Comparison of ENCODE assay signal across 8 cellular contexts in the genomic region with DNA sequence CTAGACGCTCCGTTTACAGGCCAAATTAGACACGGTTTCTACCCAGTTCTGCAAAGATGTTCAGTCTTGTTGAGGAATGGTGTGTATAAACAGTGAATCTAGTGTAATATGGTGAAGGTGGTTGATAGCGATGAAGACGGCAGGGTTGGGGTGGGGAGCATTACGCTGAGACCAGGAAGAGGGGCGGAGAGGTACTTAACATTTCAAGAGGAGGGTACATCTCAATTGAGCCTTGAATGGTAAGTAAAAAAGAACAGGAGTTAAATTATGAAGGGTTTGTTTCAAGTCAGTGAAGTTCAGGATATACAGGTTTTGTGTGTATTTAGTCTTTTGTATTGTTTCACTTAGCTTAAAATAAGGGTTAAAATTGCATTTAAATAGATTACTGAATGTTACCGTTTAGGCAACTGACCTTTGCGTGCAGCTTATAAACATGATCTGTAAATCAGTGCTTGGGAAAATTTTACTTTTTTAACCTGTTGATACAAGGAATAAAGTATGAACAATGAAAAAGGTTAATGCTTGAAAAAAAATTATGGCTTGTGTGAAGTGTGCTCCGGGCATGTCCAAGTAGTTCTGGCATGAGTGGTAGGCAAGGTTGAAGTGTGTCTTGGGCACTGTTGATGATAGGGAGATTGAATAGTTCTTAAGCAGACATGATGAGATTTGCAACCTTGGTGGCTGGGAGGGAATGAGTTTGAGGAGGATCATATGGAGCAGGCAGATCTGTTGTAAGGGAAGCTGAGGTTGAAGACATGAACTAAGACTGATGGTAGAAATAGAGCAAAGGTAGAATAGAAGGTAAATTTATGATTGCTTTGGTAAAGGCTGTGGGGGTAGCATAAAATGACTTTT. TPM values are rescaled to one million over a fixed set of nuclear protein-coding genes. Genes with fewer than 3 reads are reported as not detected.
DNase-seq lines count a peak whose midpoint lies in the region; ATAC-seq and TF ChIP-seq lines count a peak whose summit lies in the region.

No MANE protein-coding gene starts in this region.

- H3K79me1 ChIP-seq in IMR-90 (ENCODE audit: low read depth in 1 of 2, low read length in 2 of 2) = peaks cover 29 to 58% of the 10 kb centered on the region in 2 experiments

- CTCF ChIA-PET in BJ (lab: Yijun Ruan, JAX) (interaction anchor here (0.9 to 1.4 kb wide), 2 partner anchors 21 to 255 kb away, joined by 3 read pairs; no protein-coding TSS in a partner anchor), IMR-90 (lab: Yijun Ruan, JAX) (interaction anchor here (1.1 kb wide), 1 partner anchor 10 kb away, joined by 3 read pairs; no protein-coding TSS in a partner anchor)

- intact Hi-C loops in IMR-90 (cut with micrococcal nuclease) (no loop called here), mucosa of descending colon (cut with DNase I, micrococcal nuclease) (no loop called here)

- in situ Hi-C loops in IMR-90 (cut with MboI; ENCODE audit: low sequenced_read_pairs) (no loop called here), brain microvascular endothelial cell (cut with HindIII; ENCODE audit: low pct_ligation_motif_present, low sequenced_read_pairs) (no loop called here)

- H3K4me3 ChIP-seq in BJ (ENCODE audit: low read depth, low read length) = peak overlapping the region; percentile 92
- peak overlapping the region; percentile 80 for H3K4me3 ChIP-seq in IMR-90 (ENCODE audit: insufficient read depth, low read depth, low read length)
- peak overlapping the region; percentile 91 for H3K4me3 ChIP-seq in brain microvascular endothelial cell (ENCODE audit: low read depth, low read length)
- peak overlapping the region; percentile 82 for H3K4me3 ChIP-seq in mucosa of descending colon

- no peaks in the 10 kb centered on the region; the same call in 1 of the 2 replicates for H4K20me1 ChIP-seq in IMR-90 (ENCODE audit: insufficient read depth, low read length)

- H3K27me3 ChIP-seq in BJ (ENCODE audit: control insufficient read depth, insufficient read depth, low read length) = no peaks in the 10 kb centered on the region
- no peaks in the 10 kb centered on the region for H3K27me3 ChIP-seq in IMR-90 (ENCODE audit: control insufficient read depth, insufficient read depth, low read length)
- no peaks in the 10 kb centered on the region for H3K27me3 ChIP-seq in brain microvascular endothelial cell (replicated peaks)

- no peak overlapping the region for H2BK15ac ChIP-seq in IMR-90 (ENCODE audit: low read depth, low read length)

- H3K9me3 ChIP-seq in IMR-90 (ENCODE audit: control insufficient read depth, insufficient read depth, low read length) (no peaks in the 10 kb centered on the region), mucosa of descending colon (no peaks in the 10 kb centered on the region)

- H3K4me1 Mint-ChIP-seq in activated T-cell treated with anti-CD3 and anti-CD28 coated beads, Interleukin-2, amount 50 U/mL, for 24 hours (ENCODE audit: low read depth) = peaks cover 29% of the 10 kb centered on the region

- H3K9me3 Mint-ChIP-seq in activated T-cell treated with anti-CD3 and anti-CD28 coated beads, Interleukin-2, amount 50 U/mL, for 24 hours = no peaks in the 10 kb centered on the region

- no peak overlapping the region for H2BK20ac ChIP-seq in IMR-90 (ENCODE audit: low read depth, low read length)

- dilution Hi-C loops in IMR-90 (cut with HindIII; ENCODE audit: low sequenced_read_pairs, unreplicated experiment) = no loop called here

- H3K56ac ChIP-seq in IMR-90 (ENCODE audit: extremely low read depth, insufficient read depth, low read length) = peak overlapping the region; percentile 90

- no peak overlapping the region for H3K18ac ChIP-seq in IMR-90 (ENCODE audit: low read depth, low read length)

- H3K27ac Mint-ChIP-seq in activated T-cell treated with anti-CD3 and anti-CD28 coated beads, Interleukin-2, amount 50 U/mL, for 24 hours = no peak overlapping the region

- 6% methylated on average over 8 of the region's 10 CpGs; no CpG with 5 or more reads in 1 of the 2 experiments for WGBS in IMR-90 (ENCODE audit: extremely low coverage in 2 of 2, insufficient read length in 1 of 2), 2 experiments

- H2BK120ac ChIP-seq in IMR-90 (ENCODE audit: low read depth, low read length) = no peak overlapping the region

- H3K27ac ChIP-seq in IMR-90 (ENCODE audit: insufficient read depth, low read length) (peak overlapping the region; percentile 83; the same call in 1 of the 2 replicates), brain microvascular endothelial cell (peak overlapping the region; percentile 58)

- H3K4me1 ChIP-seq in IMR-90 (ENCODE audit: control insufficient read depth, insufficient read depth, low read length) (peaks cover 13% of the 10 kb centered on the region), mucosa of descending colon (ENCODE audit: low read depth) (peaks cover 24% of the 10 kb centered on the region)

- TF ChIP-seq CTCF in BJ (IDR thresholded peaks at IDR 0.05; ENCODE audit: insufficient read depth, low read depth, low read length) = no peak
- TF ChIP-seq CTCF in IMR-90 (conservative IDR thresholded peaks at IDR 0.05; ENCODE audit: low read depth, low read length) = no peak
- no peak for TF ChIP-seq CTCF in brain microvascular endothelial cell (IDR thresholded peaks at IDR 0.05; ENCODE audit: low read depth, low read length, missing control alignments)
- no peak for TF ChIP-seq CTCF in mucosa of descending colon (IDR thresholded peaks at IDR 0.05)

- POLR2A ChIA-PET in BJ (lab: Charles Lee) = interaction anchor here (0.9 kb wide), 1 partner anchor 158 kb away, joined by 3 read pairs; no protein-coding TSS in a partner anchor
- POLR2A ChIA-PET in IMR-90 (lab: Charles Lee; ENCODE audit: unreplicated experiment) = interaction anchor here (0.6 kb wide), 1 partner anchor 736 kb away, joined by 3 read pairs; the partner anchor contains the start of gene BICRAL

- no peak for DNase-seq in BJ (ENCODE audit: low read depth)
- peak; percentile 16 for DNase-seq in IMR-90
- DNase-seq in brain microvascular endothelial cell = no peak
- DNase-seq in mucosa of descending colon = no peak
- DNase-seq in hypothalamus (lab: John Stamatoyannopoulos, UW) = no peak
- DNase-seq in effector CD4-positive, alpha-beta T cell = no peak
- no peak for DNase-seq in activated T-cell treated with anti-CD3 and anti-CD28 coated beads, Interleukin-2, amount 50 U/mL, for 24 hours

- ATAC-seq in IMR-90 (ENCODE audit: low read depth) = peak; percentile 3; the same call in 1 of the 2 replicates
- ATAC-seq in mucosa of descending colon = peak; percentile 9
- ATAC-seq in HG02981 (IDR thresholded peaks at IDR 0.05; ENCODE audit: unreplicated experiment) = no peak

- H3K27me3 Mint-ChIP-seq in activated T-cell treated with anti-CD3 and anti-CD28 coated beads, Interleukin-2, amount 50 U/mL, for 24 hours = no peaks in the 10 kb centered on the region

- peaks cover 31% of the 10 kb centered on the region for H3K36me3 ChIP-seq in BJ (ENCODE audit: control insufficient read depth, insufficient read depth, low read length)
- H3K36me3 ChIP-seq in IMR-90 (ENCODE audit: control insufficient read depth, insufficient read depth, low read length) = peaks cover 51% of the 10 kb centered on the region
- peaks cover 60% of the 10 kb centered on the region for H3K36me3 ChIP-seq in brain microvascular endothelial cell (replicated peaks)
- no peaks in the 10 kb centered on the region for H3K36me3 ChIP-seq in mucosa of descending colon (ENCODE audit: low read depth)

- peaks cover 12% of the 10 kb centered on the region; the same call in 1 of the 2 replicates for H3K9me1 ChIP-seq in IMR-90 (ENCODE audit: insufficient read depth, low read length)

- peak overlapping the region; percentile 43 for H4K91ac ChIP-seq in IMR-90 (ENCODE audit: insufficient read depth, low read depth, low read length)

- peak overlapping the region; percentile 77 for H3K4me2 ChIP-seq in IMR-90 (ENCODE audit: low read depth, low read length)

- peak overlapping the region; percentile 81 to 100 for H4K8ac ChIP-seq in IMR-90 (ENCODE audit: low read depth in 2 of 2, low read length in 2 of 2)

- H2BK5ac ChIP-seq in IMR-90 (ENCODE audit: low read depth, low read length, poor library complexity, severe bottlenecking) = peak overlapping the region; percentile 67

- H3K4ac ChIP-seq in IMR-90 (ENCODE audit: low read depth, low read length) = peak overlapping the region; percentile 99

- no peak for TF ChIP-seq RAD21 in IMR-90 (IDR thresholded peaks at IDR 0.05; ENCODE audit: low read length)

- H3K36me3 Mint-ChIP-seq in activated T-cell treated with anti-CD3 and anti-CD28 coated beads, Interleukin-2, amount 50 U/mL, for 24 hours (ENCODE audit: low read depth) = peaks cover 29% of the 10 kb centered on the region

- peak overlapping the region; percentile 94 for H2AK5ac ChIP-seq in IMR-90 (ENCODE audit: low read depth, low read length)

- peak overlapping the region; percentile 98 for H2AFZ ChIP-seq in IMR-90 (replicated peaks; ENCODE audit: low read length, poor library complexity)

- peak overlapping the region; percentile 100 for H3K14ac ChIP-seq in IMR-90 (replicated peaks; ENCODE audit: low read depth, low read length)

- H3K4me3 Mint-ChIP-seq in activated T-cell treated with anti-CD3 and anti-CD28 coated beads, Interleukin-2, amount 50 U/mL, for 24 hours = no peak overlapping the region

- peak overlapping the region; percentile 99 for H2AK9ac ChIP-seq in IMR-90 (replicated peaks; ENCODE audit: low read depth, low read length, poor library complexity)

- TSS peak; percentile 39 for BruUV-seq in IMR-90 (replicated peaks; lab: Mats Ljungman, UMichigan)

- H4K5ac ChIP-seq in IMR-90 (ENCODE audit: low read depth, low read length) = peak overlapping the region; percentile 85

- H3K9ac ChIP-seq in IMR-90 (ENCODE audit: low read depth, low read length) = peak overlapping the region; percentile 96

- peak overlapping the region; percentile 100 for H3K23ac ChIP-seq in IMR-90 (ENCODE audit: low read depth, low read length)

- no peak for TF ChIP-seq POLR2A in IMR-90 (IDR thresholded peaks at IDR 0.05; ENCODE audit: low read depth, low read length)

RNA-seq across cellular contexts. Expression of gene POLR1C, which starts 0.8 kb away (rescaled TPM):
- polyA plus RNA-seq in BJ (2011; rRNA removed) (37.5 and 41.5 TPM in 2 replicates), IMR-90 (2012; rRNA removed) (46.1 and 48.4 TPM in 2 replicates)
- polyA minus RNA-seq in BJ (2011; rRNA and poly(A)+ RNA removed) = 12.6 and 25.1 TPM in 2 replicates
- total RNA-seq in IMR-90 (2012; rRNA removed) (69.4 and 72.6 TPM in 2 replicates), mucosa of descending colon (10 to 100 TPM; 27.5 to 29.8 (median 27.9) TPM)
- polyA plus RNA-seq in IMR-90 (2012; cell fraction: cytosol; rRNA removed) = 15.8 and 35.9 TPM in 2 replicates
- 38.4 and 105 TPM in 2 replicates for polyA plus RNA-seq in IMR-90 (2012; cell fraction: nucleus; rRNA removed; ENCODE audit: low replicate concordance)

RNA-seq across cellular contexts. Expression of gene YIPF3, which starts 1.0 kb away (rescaled TPM):
- 291 and 355 TPM in 2 replicates for polyA plus RNA-seq in BJ (2011; rRNA removed)
- 242 and 409 TPM in 2 replicates for polyA minus RNA-seq in BJ (2011; rRNA and poly(A)+ RNA removed)
- total RNA-seq in IMR-90 (2012; rRNA removed) = 114 and 120 TPM in 2 replicates
- polyA plus RNA-seq in IMR-90 (2012; rRNA removed) = 193 and 207 TPM in 2 replicates
- 112 and 320 TPM in 2 replicates for polyA plus RNA-seq in IMR-90 (2012; cell fraction: cytosol; rRNA removed)
- 295 and 320 TPM in 2 replicates for polyA plus RNA-seq in IMR-90 (2012; cell fraction: nucleus; rRNA removed; ENCODE audit: low replicate concordance)
- 100 to 1,000 TPM in 2 of 3 donors, 10 to 100 TPM in 1; 88.4 to 131 (median 105) TPM for total RNA-seq in mucosa of descending colon

RNA-seq across cellular contexts. Expression of gene LRRC73, which starts 7.6 kb away (rescaled TPM):
- 0.15 and 0.33 TPM in 2 replicates for polyA plus RNA-seq in BJ (2011; rRNA removed)
- 0.28 and 0.46 TPM in 2 replicates for polyA minus RNA-seq in BJ (2011; rRNA and poly(A)+ RNA removed)
- total RNA-seq in IMR-90 (2012; rRNA removed) = under 0.01 TPM in 2 replicates
- polyA plus RNA-seq in IMR-90 (2012; rRNA removed) = 0.23 and 0.31 TPM in 2 replicates
- 0.51 and 0.55 TPM in 2 replicates for polyA plus RNA-seq in IMR-90 (2012; cell fraction: cytosol; rRNA removed)
- polyA plus RNA-seq in IMR-90 (2012; cell fraction: nucleus; rRNA removed; ENCODE audit: low replicate concordance) = 0.26 and 0.49 TPM in 2 replicates
- total RNA-seq in mucosa of descending colon = 1 to 10 TPM in 1 of 3 donors, under 1 TPM in 2; 0.23 to 1.2 (median 0.46) TPM

RNA-seq across cellular contexts. Expression of gene TJAP1, which starts 40.4 kb away (rescaled TPM):
- polyA plus RNA-seq in BJ (2011; rRNA removed) (17.5 and 29.0 TPM in 2 replicates), IMR-90 (2012; rRNA removed) (34.2 and 35.8 TPM in 2 replicates)
- 10.3 and 10.4 TPM in 2 replicates for polyA minus RNA-seq in BJ (2011; rRNA and poly(A)+ RNA removed)
- total RNA-seq in IMR-90 (2012; rRNA removed) (12.2 and 12.5 TPM in 2 replicates), mucosa of descending colon (10 to 100 TPM; 20.8 to 33.8 (median 26.3) TPM)
- 32.2 and 36.9 TPM in 2 replicates for polyA plus RNA-seq in IMR-90 (2012; cell fraction: cytosol; rRNA removed)
- 136 and 192 TPM in 2 replicates for polyA plus RNA-seq in IMR-90 (2012; cell fraction: nucleus; rRNA removed; ENCODE audit: low replicate concordance)

RNA-seq across cellular contexts. Expression of gene XPO5, which starts 58.1 kb away (rescaled TPM):
- polyA plus RNA-seq in BJ (2011; rRNA removed) = 28.0 and 37.7 TPM in 2 replicates
- polyA minus RNA-seq in BJ (2011; rRNA and poly(A)+ RNA removed) = 32.5 and 51.2 TPM in 2 replicates
- 30.0 and 30.1 TPM in 2 replicates for total RNA-seq in IMR-90 (2012; rRNA removed)
- polyA plus RNA-seq in IMR-90 (2012; rRNA removed) = 27.3 and 29.0 TPM in 2 replicates
- 7.0 and 15.6 TPM in 2 replicates for polyA plus RNA-seq in IMR-90 (2012; cell fraction: cytosol; rRNA removed)
- polyA plus RNA-seq in IMR-90 (2012; cell fraction: nucleus; rRNA removed; ENCODE audit: low replicate concordance) = 25.4 and 42.1 TPM in 2 replicates
- 10 to 100 TPM; 24.0 to 29.4 (median 29.2) TPM for total RNA-seq in mucosa of descending colon
